Comparison of ENCODE assay signal across 21 cellular contexts in the genomic region with DNA sequence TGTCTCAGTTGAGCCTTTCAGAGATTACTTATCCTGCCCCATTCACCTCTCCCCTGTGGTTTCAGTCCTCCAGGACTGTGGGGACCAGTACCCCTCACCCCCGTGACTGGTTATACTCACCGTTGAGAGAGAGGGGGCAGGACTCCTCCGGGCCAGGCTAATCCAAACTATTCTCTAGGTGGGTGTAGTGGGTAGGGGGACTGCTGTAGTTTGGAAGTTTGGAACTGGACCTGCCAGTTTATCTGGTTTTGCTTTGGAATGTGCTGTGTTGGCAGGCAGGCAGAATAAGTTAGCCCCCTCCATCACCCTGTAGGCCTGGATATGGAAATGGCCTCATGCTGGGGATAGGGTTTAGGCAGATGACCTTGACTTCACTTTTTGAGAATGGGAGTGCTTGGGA. TPM values are rescaled to one million over a fixed set of nuclear protein-coding genes. Genes with fewer than 3 reads are reported as not detected.
DNase-seq lines count a peak whose midpoint lies in the region; ATAC-seq, FAIRE-seq and TF ChIP-seq lines count a peak whose summit lies in the region.
"Had no signal": no experiment of that assay in that cellular context is flagged by ENCODE, and none has a peak within 500 bp of the region (broad histone marks: within the 10 kb centered on the region; RNA-seq: fewer than 3 reads in every experiment).

No MANE protein-coding gene starts in this region.

- no peak for FAIRE-seq in K562 (lab: Jason Lieb, UNC)
- FAIRE-seq: colon, small intestine, urothelium cell line had no signal

- no peak for TF ChIP-seq EP300 in K562 (IDR thresholded peaks at IDR 0.05; ENCODE audit: low read length)

- no TSS peak for BruUV-seq in K562 (replicated peaks; lab: Mats Ljungman, UMichigan)

- in situ Hi-C loops in K562 (cut with MboI) (no loop called here), G401 (cut with HindIII; ENCODE audit: low sequenced_read_pairs) (no loop called here)

- H4K20me1 ChIP-seq in K562 (replicated peaks; ENCODE audit: control insufficient read depth, insufficient read depth, low read length), result peaks cover 26% of the 10 kb centered on the region

- peaks cover 43% of the 10 kb centered on the region for H3K79me2 ChIP-seq in K562 (ENCODE audit: control insufficient read depth, insufficient read depth, low read length)

- H3K27me3 ChIP-seq in K562 (ENCODE audit: control insufficient read depth in 2 of 2, insufficient read depth in 2 of 2, low read length in 2 of 2) (no peaks in the 10 kb centered on the region), iPS-20b (ENCODE audit: insufficient read depth, low read length) (peaks cover 20% of the 10 kb centered on the region), psoas muscle (ENCODE audit: insufficient read depth in 3 of 3, low read length in 2 of 3) (no peaks in the 10 kb centered on the region)
- H3K27me3 ChIP-seq: esophagus muscularis mucosa had no signal

- peak overlapping the region; percentile 27 for H3K4me3 Mint-ChIP-seq in HFFc6
- H3K4me3 Mint-ChIP-seq: activated CD8-positive, alpha-beta T cell treated with anti-CD3 and anti-CD28 coated beads, Interleukin-2, amount 10 ng/mL, durations not matched to agents 7 days and 5 days; activated T-helper 17 cell treated with anti-CD3 and anti-CD28 coated beads, Interleukin-2, amount 50 U/mL, for 72 hours; memory B cell had no signal

- H3K9ac ChIP-seq in K562 (ENCODE audit: insufficient read depth in 1 of 2, low read depth in 2 of 2, low read length in 2 of 2), result peak overlapping the region in 1 of 2 experiments; percentile 63; a peak in 1 of 4 replicates
- H3K9ac ChIP-seq in iPS-20b (ENCODE audit: low read depth, low read length), result no peak overlapping the region

- WGBS in K562 (ENCODE audit: insufficient coverage, low coverage, missing lambda C conversion rate), result 11% methylated on average over 3 of the region's 3 CpGs
- WGBS in psoas muscle, 3 donors, result 70 to 74% (median 72%) methylated on average over 3 of the region's 3 CpGs

- no peak for TF ChIP-seq RAD21 in K562 (CRISPR knock-in tag; conservative IDR thresholded peaks at IDR 0.05 in 1 of 2, IDR thresholded peaks at IDR 0.05 in 1 of 2)

- no peak overlapping the region for H2AFZ ChIP-seq in K562 (ENCODE audit: low read depth, low read length)

- TF ChIP-seq CTCF in HFFc6 (IDR thresholded peaks at IDR 0.05) (no peak), K562 (IDR thresholded peaks at IDR 0.05 in 2 of 3, conservative IDR thresholded peaks at IDR 0.05 in 1 of 3; ENCODE audit: insufficient read depth in 2 of 3, low read depth in 1 of 3, low read length in 3 of 3) (no peak), psoas muscle (IDR thresholded peaks at IDR 0.05) (no peak)

- peak overlapping the region; percentile 78 for H3K27ac Mint-ChIP-seq in HFFc6
- H3K27ac Mint-ChIP-seq: activated CD8-positive, alpha-beta T cell treated with anti-CD3 and anti-CD28 coated beads, Interleukin-2, amount 10 ng/mL, durations not matched to agents 7 days and 5 days; activated T-helper 17 cell treated with anti-CD3 and anti-CD28 coated beads, Interleukin-2, amount 50 U/mL, for 72 hours; memory B cell had no signal

- DNase-seq in HFFc6, result no peak
- DNase-seq in K562 (ENCODE audit: extremely low read depth in 1 of 4, low spot score in 3 of 4), result peak; percentile 38 to 53 (median 41)
- DNase-seq in psoas muscle, result no peak
- DNase-seq in T-helper 1 cell, result no peak
- DNase-seq in G401 (ENCODE audit: low spot score), result no peak
- no peak for DNase-seq in activated CD4-positive, alpha-beta T cell treated with anti-CD3 and anti-CD28 coated beads, Interleukin-2, amount 50 U/mL, for 48 hours
- no peak for DNase-seq in NCI-H510A treated with DMSO at 0.1 percent for 48 hours (lab: John Stamatoyannopoulos, UW)
- DNase-seq: activated CD8-positive, alpha-beta T cell treated with anti-CD3 and anti-CD28 coated beads, Interleukin-2, amount 10 ng/mL, durations not matched to agents 7 days and 5 days; hippocampal formation; NCI-H1417; NCI-H446; small intestine; stimulated activated naive CD4-positive, alpha-beta T cell treated with Interleukin-2 at 50 U/mL for 16 hours had no signal

- CTCF ChIA-PET in K562 (lab: Yijun Ruan, JAX; ENCODE audit: low intra/inter-chr PET ratio), result no interaction called here

- H3K9me3 ChIP-seq in K562 (replicated peaks; ENCODE audit: control insufficient read depth, insufficient read depth, low read depth, low read length), result no peaks in the 10 kb centered on the region
- no peaks in the 10 kb centered on the region for H3K9me3 ChIP-seq in iPS-20b (ENCODE audit: insufficient read depth, low read depth, low read length)
- H3K9me3 ChIP-seq in psoas muscle, result no peaks in the 10 kb centered on the region
- H3K9me3 ChIP-seq: esophagus muscularis mucosa, HAP-1, neutrophil had no signal

- H3K36me3 ChIP-seq in K562 (ENCODE audit: control insufficient read depth, insufficient read depth, low read length) (no peaks in the 10 kb centered on the region), iPS-20b (ENCODE audit: insufficient read depth, low read depth, low read length) (no peaks in the 10 kb centered on the region), psoas muscle (ENCODE audit: insufficient read depth in 1 of 2, low read depth in 1 of 2) (no peaks in the 10 kb centered on the region)
- H3K36me3 ChIP-seq: esophagus muscularis mucosa, HAP-1, neutrophil had no signal

- no peak overlapping the region; the same call in 2 of the 3 replicates for H3K27ac ChIP-seq in K562 (ENCODE audit: extremely low read depth, low read depth, low read length)
- no peak overlapping the region for H3K27ac ChIP-seq in iPS-20b (ENCODE audit: low read length)
- peak overlapping the region; percentile 95 for H3K27ac ChIP-seq in psoas muscle
- H3K27ac ChIP-seq: esophagus muscularis mucosa, neutrophil had no signal

- H3K4me3 ChIP-seq in K562 (no peak overlapping the region), iPS-20b (ENCODE audit: low read length) (peak overlapping the region; percentile 51), psoas muscle (no peak overlapping the region)
- H3K4me3 ChIP-seq: esophagus muscularis mucosa, HAP-1 had no signal

- no peaks in the 10 kb centered on the region for H3K9me1 ChIP-seq in K562 (ENCODE audit: control insufficient read depth, insufficient read depth, low read length)

- H3K27me3 Mint-ChIP-seq in HFFc6 (ENCODE audit: insufficient read depth), result 0 out of 2 replicates have a peak, but pooled peaks cover 3% of the 10 kb centered on the region

- intact Hi-C loops in K562 (cut with micrococcal nuclease), result loop anchor here (5.0 kb wide), 1 partner anchor 75 kb away; no protein-coding TSS in a partner anchor
- intact Hi-C loops in psoas muscle (cut with DNase I), result no loop called here

- no peak for TF ChIP-seq POLR2A in K562 (conservative IDR thresholded peaks at IDR 0.05)

- peak; percentile 58 for ATAC-seq in K562
- ATAC-seq in psoas muscle, result no peak
- ATAC-seq: activated CD8-positive, alpha-beta T cell treated with anti-CD3 and anti-CD28 coated beads, Interleukin-2, amount 10 ng/mL, durations not matched to agents 7 days and 5 days; activated T-helper 17 cell treated with anti-CD3 and anti-CD28 coated beads, Interleukin-2, amount 50 U/mL, for 72 hours had no signal

- H3K4me2 ChIP-seq in K562 (ENCODE audit: insufficient read depth, low read length), result peak overlapping the region; percentile 32

- POLR2A ChIA-PET in K562 (lab: Yijun Ruan, JAX), result interaction anchor here (0.6 to 1.5 kb wide), 4 partner anchors 10 to 99 kb away, joined by 3 to 8 read pairs (median 3); partner anchors contain the start of gene TEAD1

- peaks cover 33% of the 10 kb centered on the region for H3K36me3 Mint-ChIP-seq in HFFc6 (ENCODE audit: low read depth)
- H3K36me3 Mint-ChIP-seq: memory B cell had no signal

- peaks cover 21 to 66% of the 10 kb centered on the region in 2 experiments for H3K4me1 ChIP-seq in K562 (replicated peaks in 1 of 2; ENCODE audit: control insufficient read depth in 2 of 2, insufficient read depth in 2 of 2, low read length in 2 of 2)
- peaks cover 82% of the 10 kb centered on the region for H3K4me1 ChIP-seq in iPS-20b (ENCODE audit: insufficient read depth, low read length)
- H3K4me1 ChIP-seq in psoas muscle, result peaks cover 89% of the 10 kb centered on the region

- H3K4me1 Mint-ChIP-seq in HFFc6 (ENCODE audit: low read depth), result peaks cover 100% of the 10 kb centered on the region
- H3K4me1 Mint-ChIP-seq: activated T-helper 17 cell treated with anti-CD3 and anti-CD28 coated beads, Interleukin-2, amount 50 U/mL, for 72 hours; memory B cell had no signal

- no peaks in the 10 kb centered on the region for H3K9me3 Mint-ChIP-seq in HFFc6
- H3K9me3 Mint-ChIP-seq: activated T-helper 17 cell treated with anti-CD3 and anti-CD28 coated beads, Interleukin-2, amount 50 U/mL, for 72 hours had no signal

RNA-seq across cellular contexts. Expression of gene TEAD1, which starts 13.5 kb away (rescaled TPM):
- total RNA-seq in HFFc6 (2021; fragmentation: NEBNext Ultra II Directional; extraction: Animal tissue kit (Norgen Biotek cat#: 25700)), result 100 to 1,000 TPM; 218 to 252 (median 227) TPM
- total RNA-seq in K562 (2011; cell fraction: chromatin; rRNA removed; ENCODE audit: low replicate concordance), result 28.3 and 59.6 TPM in 2 replicates
- 17.3 and 19.1 TPM in 2 replicates for total RNA-seq in K562 (2011; cell fraction: nucleolus; rRNA removed)
- total RNA-seq in K562 (2011; cell fraction: nucleoplasm; rRNA removed), result 40.8 and 69.8 TPM in 2 replicates
- total RNA-seq in K562 (2014; rRNA removed) (11.8 and 14.8 TPM in 2 replicates), K562 (2014; rRNA removed; fragmentation: Illumina TruSeq; extraction: Trizol) (10.8 and 11.7 TPM in 2 replicates), K562 (2015; rRNA removed; fragmentation: Illumina TruSeq; extraction: Trizol) (14.2 and 14.8 TPM in 2 replicates), K562 (2021) (17.7 and 17.8 TPM in 2 replicates), psoas muscle (100 to 1,000 TPM; 111 to 178 (median 141) TPM)
- polyA plus RNA-seq in K562 (2011; rRNA removed) (7.4 and 9.2 TPM in 2 replicates), K562 (2014; fragmentation: Illumina TruSeq; extraction: Trizol) (10.3 and 12.8 TPM in 2 replicates), K562 (2014; fragmentation: Nextera tagmentation; extraction: Ambion mirVana) (1 to 10 TPM; 1.7 to 2.1 TPM), K562 (2014; rRNA removed) (6.9 and 7.3 TPM in 2 replicates), psoas muscle (100 to 1,000 TPM in 1 of 3 donors, 10 to 100 TPM in 2; 11.3 to 112 (median 19.6) TPM)
- 5.2 and 5.6 TPM in 2 replicates for polyA plus RNA-seq in K562 (2011; cell fraction: cytosol; rRNA removed)
- 21.9 and 25.1 TPM in 2 replicates for polyA plus RNA-seq in K562 (2011; cell fraction: nucleus; rRNA removed)
- 8.6 and 9.5 TPM in 2 replicates for polyA plus RNA-seq in K562 (2012)
- 22.6 and 23.9 TPM in 2 replicates for polyA minus RNA-seq in K562 (2011; rRNA and poly(A)+ RNA removed)
- 9.4 and 10.8 TPM in 2 replicates for polyA minus RNA-seq in K562 (2011; cell fraction: cytosol; rRNA and poly(A)+ RNA removed)
- polyA minus RNA-seq in K562 (2011; cell fraction: nucleus; rRNA and poly(A)+ RNA removed), result 21.5 and 27.1 TPM in 2 replicates
- total RNA-seq in G401 (2014; rRNA removed; shearing (Covaris generic)), result 11.6 and 33.4 TPM in 2 replicates

Comparison
In these comparisons a context has a peak if more than half of its experiments do, and no peak if none do; other contexts are left out.
1. DNase-seq: peak in K562 (4 of 4); none in HFFc6 (single experiment), psoas muscle (0 of 2), T-helper 1 cell (0 of 5), G401 (single experiment), activated CD4-positive, alpha-beta T cell treated with anti-CD3 and anti-CD28 coated beads, Interleukin-2, amount 50 U/mL, for 48 hours (0 of 2) and NCI-H510A treated with DMSO at 0.1 percent for 48 hours (single experiment).